17 cellular contexts compared by ENCODE assay signal in the genomic region with DNA sequence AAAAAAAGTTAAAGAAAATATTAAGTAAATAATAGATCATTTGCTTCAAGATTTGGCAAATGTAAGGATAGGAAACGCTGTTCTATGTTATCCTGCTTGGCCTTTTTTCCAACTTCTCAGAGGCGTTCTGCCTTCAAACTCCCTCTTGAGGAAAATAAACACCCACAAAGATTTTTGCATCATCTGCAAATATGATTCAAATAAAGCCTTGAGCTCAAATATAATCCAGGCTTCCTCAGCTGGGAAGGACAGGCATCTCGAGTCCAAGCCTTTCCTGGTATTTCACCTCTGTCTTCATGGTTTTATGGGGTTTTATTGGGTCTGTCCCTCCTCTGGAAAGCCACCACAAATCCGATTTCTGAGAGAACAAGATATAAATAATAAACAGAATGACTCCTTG.
"Had no signal": no experiment of that assay in that cellular context is flagged by ENCODE, and none has a peak within 500 bp of the region (broad histone marks: within the 10 kb centered on the region; RNA-seq: fewer than 3 reads in every experiment).

No MANE protein-coding gene starts in this region.

- H3K9me3 Mint-ChIP-seq: stimulated activated naive CD8-positive, alpha-beta T cell treated with anti-CD3 and anti-CD28 coated beads, Interleukin-15, Interleukin-2, amounts not matched to agents 100 ng/mL and 50 ng/mL, for 24 hours had no signal

- H3K4me3 ChIP-seq: body of pancreas had no signal

- H3K27ac ChIP-seq: body of pancreas, WERI-Rb-1 had no signal

- H3K27ac Mint-ChIP-seq: activated naive CD8-positive, alpha-beta T cell; stimulated activated naive CD8-positive, alpha-beta T cell treated with anti-CD3 and anti-CD28 coated beads, Interleukin-15, Interleukin-2, amounts not matched to agents 100 ng/mL and 50 ng/mL, for 24 hours had no signal

- ATAC-seq: body of pancreas, left colon had no signal

- DNase-seq: activated CD4-positive, alpha-beta T cell treated with anti-CD3 and anti-CD28 coated beads for 1 hour; activated CD8-positive, alpha-beta memory T cell treated with anti-CD3 and anti-CD28 coated beads for 24 hours; activated CD8-positive, alpha-beta memory T cell treated with anti-CD3 and anti-CD28 coated beads, Interleukin-2, amount 50 U/mL, for 48 hours; activated T-cell treated with anti-CD3 and anti-CD28 coated beads, Interleukin-2, amount 50 U/mL, for 48 hours; amygdala; body of pancreas; caudate nucleus; erythroblast; left colon; occipital lobe; SW 1271; WERI-Rb-1 had no signal

- H3K4me3 Mint-ChIP-seq: activated naive CD8-positive, alpha-beta T cell; stimulated activated naive CD8-positive, alpha-beta T cell treated with anti-CD3 and anti-CD28 coated beads, Interleukin-15, Interleukin-2, amounts not matched to agents 100 ng/mL and 50 ng/mL, for 24 hours had no signal

- H3K36me3 ChIP-seq: WERI-Rb-1 had no signal

- H3K27me3 ChIP-seq: body of pancreas had no signal

- FAIRE-seq: colon, endometrium, islet of Langerhans had no signal

- H3K9me3 ChIP-seq: body of pancreas had no signal
